Comparison of ENCODE assay signal across 26 cellular contexts in genomic region chr21:45766055-45766454, GRCh38.
DNase-seq lines count a peak whose midpoint lies in the region; ATAC-seq, FAIRE-seq and TF ChIP-seq lines count a peak whose summit lies in the region.
"Had no signal": no experiment of that assay in that cellular context is flagged by ENCODE, and none has a peak within 500 bp of the region (broad histone marks: within the 10 kb centered on the region; RNA-seq: fewer than 3 reads in every experiment).

No MANE protein-coding gene starts in this region.

- H3K9me3 ChIP-seq in H1 (ENCODE audit: insufficient read depth in 2 of 2, low read depth in 1 of 2, low read length in 1 of 2) (no peaks in the 10 kb centered on the region), uterus (no peaks in the 10 kb centered on the region), breast epithelium (no peaks in the 10 kb centered on the region)
- H3K9me3 ChIP-seq: body of pancreas, sigmoid colon had no signal

- H2BK120ac ChIP-seq in H1 (replicated peaks; ENCODE audit: low read depth, low read length) = no peak overlapping the region

- H2AK5ac ChIP-seq in H1 (ENCODE audit: low read depth, low read length) = peak overlapping the region; percentile 65; the same call in 1 of the 2 replicates

- H3K9ac ChIP-seq in H1 (replicated peaks in 1 of 4; ENCODE audit: extremely low read depth in 1 of 4, low read depth in 3 of 4, low read length in 3 of 4) = no peak overlapping the region

- no peaks in the 10 kb centered on the region; the same call in 1 of the 2 replicates for H3K79me1 ChIP-seq in H1 (ENCODE audit: low read depth, low read length)

- H3K23me2 ChIP-seq in H1 (ENCODE audit: low read depth, low read length) = no peaks in the 10 kb centered on the region

- H2AFZ ChIP-seq in H1 (ENCODE audit: low read length) = no peak overlapping the region

- H3K27ac ChIP-seq in H1 (ENCODE audit: low read depth, low read length) (no peak overlapping the region), uterus (no peak overlapping the region), breast epithelium (no peak overlapping the region)
- H3K27ac ChIP-seq: body of pancreas, sigmoid colon had no signal

- POLR2A ChIA-PET in H1 (lab: Charles Lee; ENCODE audit: partially characterized antibody) = no interaction called here

- H4K5ac ChIP-seq in H1 (ENCODE audit: insufficient read length, low read depth, low read length) = no peak overlapping the region

- no peak for TF ChIP-seq RAD21 in H1 (IDR thresholded peaks at IDR 0.05 in 1 of 2, conservative IDR thresholded peaks at IDR 0.05 in 1 of 2; ENCODE audit: low read depth in 2 of 2, low read length in 2 of 2)

- FAIRE-seq in H1 (lab: Jason Lieb, UNC) = no peak
- FAIRE-seq: HepG2, TTC549 had no signal

- H3K36me3 Mint-ChIP-seq in T-helper 1 cell treated with Interleukin-12 subunit alpha and Interleukin-12 subunit beta and Interleukin-4 antibody, amounts not matched to agents 30 μg/mL and 1 μg/mL, for 36 hours (ENCODE audit: low read depth) = no peaks in the 10 kb centered on the region
- H3K36me3 Mint-ChIP-seq in activated naive CD4-positive, alpha-beta T cell treated with anti-CD3 and anti-CD28 coated beads, Interleukin-2, amount 50 U/mL, for 24 hours = peaks cover 3% of the 10 kb centered on the region

- H4K8ac ChIP-seq in H1 (ENCODE audit: extremely low read depth, insufficient read depth, low read length) = peak overlapping the region; percentile 28; the same call in 1 of the 2 replicates

- no peak overlapping the region for H2BK12ac ChIP-seq in H1 (ENCODE audit: low read depth, low read length)

- H3K27ac Mint-ChIP-seq in T-helper 1 cell treated with Interleukin-12 subunit alpha and Interleukin-12 subunit beta and Interleukin-4 antibody, amounts not matched to agents 30 μg/mL and 1 μg/mL, for 36 hours = peak overlapping the region; percentile 93
- peak overlapping the region; percentile 99 for H3K27ac Mint-ChIP-seq in activated naive CD4-positive, alpha-beta T cell treated with anti-CD3 and anti-CD28 coated beads, Interleukin-2, amount 50 U/mL, for 24 hours
- H3K27ac Mint-ChIP-seq: endodermal cell had no signal

- no peak for TF ChIP-seq EP300 in H1 (IDR thresholded peaks at IDR 0.05; ENCODE audit: borderline replicate concordance in 1 of 2, low read depth in 2 of 2, low read length in 2 of 2)

- no peak overlapping the region for H3K18ac ChIP-seq in H1 (ENCODE audit: extremely low read depth, low read length)

- intact Hi-C loops in uterus (cut with DNase I; ENCODE audit: low total_unique reads) (no loop called here), breast epithelium (cut with DNase I; ENCODE audit: low total_unique reads) (no loop called here)

- H2BK5ac ChIP-seq in H1 (ENCODE audit: low read depth, low read length) = no peak overlapping the region

- CTCF ChIA-PET in H1 (lab: Charles Lee; ENCODE audit: partially characterized antibody) = interaction anchor here (1.0 to 1.7 kb wide), 2 partner anchors 9 to 194 kb away, joined by 3 read pairs; no protein-coding TSS in a partner anchor

- no peak overlapping the region for H3K4ac ChIP-seq in H1 (replicated peaks; ENCODE audit: insufficient read length, low read depth, low read length)

- H3K56ac ChIP-seq in H1 (replicated peaks; ENCODE audit: insufficient read length, low read depth, low read length) = no peak overlapping the region

- no peak for ATAC-seq in GM18502 (IDR thresholded peaks at IDR 0.05; ENCODE audit: poor library complexity, unreplicated experiment)
- ATAC-seq: body of pancreas, HepG2 had no signal

- no peak overlapping the region for H3K23ac ChIP-seq in H1 (ENCODE audit: insufficient read length)

- TF ChIP-seq POLR2A in H1 (IDR thresholded peaks at IDR 0.05; ENCODE audit: control extremely low read depth in 1 of 2, low read depth in 2 of 2, low read length in 2 of 2) = no peak
- TF ChIP-seq POLR2A in uterus (IDR thresholded peaks at IDR 0.05) = no peak
- TF ChIP-seq POLR2A in breast epithelium (IDR thresholded peaks at IDR 0.05) = no peak

- no peak overlapping the region for H2BK20ac ChIP-seq in H1 (ENCODE audit: low read length)

- H3K27me3 Mint-ChIP-seq in T-helper 1 cell treated with Interleukin-12 subunit alpha and Interleukin-12 subunit beta and Interleukin-4 antibody, amounts not matched to agents 30 μg/mL and 1 μg/mL, for 36 hours (ENCODE audit: low read depth) = no peaks in the 10 kb centered on the region
- no peaks in the 10 kb centered on the region for H3K27me3 Mint-ChIP-seq in activated naive CD4-positive, alpha-beta T cell treated with anti-CD3 and anti-CD28 coated beads, Interleukin-2, amount 50 U/mL, for 24 hours

- H3K9me3 Mint-ChIP-seq in T-helper 1 cell treated with Interleukin-12 subunit alpha and Interleukin-12 subunit beta and Interleukin-4 antibody, amounts not matched to agents 30 μg/mL and 1 μg/mL, for 36 hours = no peaks in the 10 kb centered on the region
- no peaks in the 10 kb centered on the region for H3K9me3 Mint-ChIP-seq in activated naive CD4-positive, alpha-beta T cell treated with anti-CD3 and anti-CD28 coated beads, Interleukin-2, amount 50 U/mL, for 24 hours
- H3K9me3 Mint-ChIP-seq: activated T-helper 1 cell treated with anti-CD3 and anti-CD28 coated beads, Interleukin-12 subunit alpha, Interleukin-12 subunit beta, Interleukin-2, Interleukin-4 antibody, amounts not matched to agents 30 ng/mL and 10 ng/mL and 1 ng/mL, durations not matched to agents 14 hours and 24 hours and 36 hours; endodermal cell had no signal

- peaks cover 0 to 2% of the 10 kb centered on the region in 2 experiments for H4K20me1 ChIP-seq in H1 (replicated peaks in 1 of 2; ENCODE audit: control insufficient read depth in 1 of 2, insufficient read depth in 2 of 2, low read length in 2 of 2)

- H3K4me1 ChIP-seq in H1 (replicated peaks in 1 of 4; ENCODE audit: control insufficient read depth in 3 of 4, insufficient read depth in 4 of 4, low read length in 3 of 4) (0 out of 7 replicates have a peak, but pooled peaks cover 0 to 2% (median 0%) of the 10 kb centered on the region in 4 experiments), uterus (no peaks in the 10 kb centered on the region), breast epithelium (no peaks in the 10 kb centered on the region)
- H3K4me1 ChIP-seq: body of pancreas had no signal

- no peak overlapping the region for H3K4me2 ChIP-seq in H1 (ENCODE audit: insufficient read depth in 1 of 2, low read depth in 2 of 2, low read length in 2 of 2)

- no peak overlapping the region for H2BK15ac ChIP-seq in H1 (ENCODE audit: low read length)

- TF ChIP-seq CTCF in H1 (IDR thresholded peaks at IDR 0.05; ENCODE audit: control extremely low read depth in 1 of 3, insufficient read depth in 1 of 3, low read depth in 1 of 3, low read length in 3 of 3) (no peak), uterus (IDR thresholded peaks at IDR 0.05) (no peak), breast epithelium (IDR thresholded peaks at IDR 0.05) (no peak)

- H4K91ac ChIP-seq in H1 (replicated peaks; ENCODE audit: insufficient read length, low read length) = no peak overlapping the region

- no peaks in the 10 kb centered on the region for H3K79me2 ChIP-seq in H1 (ENCODE audit: control insufficient read depth in 1 of 2, insufficient read depth in 2 of 2, low read length in 2 of 2)

- peaks cover 34% of the 10 kb centered on the region for H3K4me1 Mint-ChIP-seq in T-helper 1 cell treated with Interleukin-12 subunit alpha and Interleukin-12 subunit beta and Interleukin-4 antibody, amounts not matched to agents 30 μg/mL and 1 μg/mL, for 36 hours (ENCODE audit: low read depth)
- H3K4me1 Mint-ChIP-seq in activated naive CD4-positive, alpha-beta T cell treated with anti-CD3 and anti-CD28 coated beads, Interleukin-2, amount 50 U/mL, for 24 hours = peaks cover 57% of the 10 kb centered on the region
- H3K4me1 Mint-ChIP-seq: endodermal cell had no signal

- DNase-seq in T-helper 1 cell (no peak), H1 (ENCODE audit: low read depth in 1 of 2, low spot score in 2 of 2) (no peak), uterus (no peak), breast epithelium (ENCODE audit: low spot score in 2 of 2) (no peak)
- no peak for DNase-seq in activated naive CD4-positive, alpha-beta T cell treated with Interleukin-2 at 50 U/mL for 16 hours
- DNase-seq: 8988T; body of pancreas; C1 segment of cervical spinal cord; dermis blood vessel endothelial cell; endodermal cell; head of caudate nucleus; islet precursor cell; MM.1S; NCI-H1930; NCI-H2171 treated with DMSO at 0.1 percent for 48 hours; NCI-H510A; SIG-M5; sigmoid colon; stimulated activated CD4-positive, alpha-beta T cell treated with anti-CD3 and anti-CD28 coated beads, Interleukin-4, amount 100 ng/mL, for 1 hour; trophoblast cell had no signal

- H3K4me3 Mint-ChIP-seq in T-helper 1 cell treated with Interleukin-12 subunit alpha and Interleukin-12 subunit beta and Interleukin-4 antibody, amounts not matched to agents 30 μg/mL and 1 μg/mL, for 36 hours = no peak overlapping the region
- H3K4me3 Mint-ChIP-seq in activated naive CD4-positive, alpha-beta T cell treated with anti-CD3 and anti-CD28 coated beads, Interleukin-2, amount 50 U/mL, for 24 hours = no peak overlapping the region
- H3K4me3 Mint-ChIP-seq: activated T-helper 1 cell treated with anti-CD3 and anti-CD28 coated beads, Interleukin-12 subunit alpha, Interleukin-12 subunit beta, Interleukin-2, Interleukin-4 antibody, amounts not matched to agents 30 ng/mL and 10 ng/mL and 1 ng/mL, durations not matched to agents 14 hours and 24 hours and 36 hours; endodermal cell had no signal

- H3K4me3 ChIP-seq in H1 (ENCODE audit: extremely low read depth in 1 of 4, insufficient read depth in 2 of 4, low read depth in 3 of 4, low read length in 4 of 4) = no peak overlapping the region
- H3K4me3 ChIP-seq in uterus = no peak overlapping the region
- no peak overlapping the region for H3K4me3 ChIP-seq in breast epithelium
- H3K4me3 ChIP-seq: body of pancreas, sigmoid colon had no signal

- H3K14ac ChIP-seq in H1 (ENCODE audit: insufficient read length) = no peak overlapping the region

- H3K27me3 ChIP-seq in H1 (replicated peaks in 1 of 4; ENCODE audit: control insufficient read depth in 3 of 4, extremely low read depth in 1 of 4, insufficient read depth in 3 of 4, low read length in 3 of 4) (no peaks in the 10 kb centered on the region), uterus (no peaks in the 10 kb centered on the region), breast epithelium (no peaks in the 10 kb centered on the region)
- H3K27me3 ChIP-seq: body of pancreas, sigmoid colon had no signal

- 93% methylated on average over 14 of the region's 14 CpGs; no CpG with 5 or more reads in 1 of the 2 experiments for WGBS in H1 (ENCODE audit: extremely low coverage in 1 of 2, insufficient coverage in 1 of 2, insufficient read length in 1 of 2, insufficient replicate concordance in 2 of 2, low coverage in 1 of 2, low lambda C conversion rate in 2 of 2, missing lambda C conversion rate in 1 of 2), 2 experiments

- H3K36me3 ChIP-seq in H1 (ENCODE audit: control insufficient read depth in 2 of 4, insufficient read depth in 4 of 4, low read length in 3 of 4) = no peaks in the 10 kb centered on the region
- H3K36me3 ChIP-seq in uterus = no peaks in the 10 kb centered on the region
- no peaks in the 10 kb centered on the region for H3K36me3 ChIP-seq in breast epithelium
- H3K36me3 ChIP-seq: sigmoid colon had no signal

TF ChIP-seq in H1, 55 proteins besides CTCF, POLR2A, EP300 and RAD21 (continues in another document):
- no peak for TF ChIP-seq POLR2AphosphoS5 (IDR thresholded peaks at IDR 0.05; ENCODE audit: low read depth, low read length)
